ENCODE assay signal across 8 cellular contexts in genomic region chr17:1643293-1643998, GRCh38. TPM values are rescaled to one million over a fixed set of nuclear protein-coding genes. Genes with fewer than 3 reads are reported as not detected.
DNase-seq lines count a peak whose midpoint lies in the region; ATAC-seq and TF ChIP-seq lines count a peak whose summit lies in the region.

No MANE protein-coding gene starts in this region.

- no peaks in the 10 kb centered on the region for H3K79me2 ChIP-seq in PC-3 (ENCODE audit: low read length)

- H2AFZ ChIP-seq in PC-3 (ENCODE audit: low read length), result peak overlapping the region; percentile 38; the same call in 1 of the 2 replicates

- no peaks in the 10 kb centered on the region for H3K9me3 Mint-ChIP-seq in activated naive CD8-positive, alpha-beta T cell treated with anti-CD3 and anti-CD28 coated beads, Interleukin-2, amount 50 U/mL, for 24 hours

- H3K36me3 ChIP-seq in PC-3 (ENCODE audit: low read depth, low read length) (no peaks in the 10 kb centered on the region), iPS DF 6.9 (ENCODE audit: control insufficient read depth, insufficient read depth, low read length) (no peaks in the 10 kb centered on the region; the same call in 1 of the 2 replicates), MG63 (no peaks in the 10 kb centered on the region)

- H3K27ac ChIP-seq in PC-3 (ENCODE audit: low read length), result no peak overlapping the region
- no peak overlapping the region for H3K27ac ChIP-seq in iPS DF 6.9 (ENCODE audit: low read length)

- H3K36me3 Mint-ChIP-seq in activated naive CD8-positive, alpha-beta T cell treated with anti-CD3 and anti-CD28 coated beads, Interleukin-2, amount 50 U/mL, for 24 hours (ENCODE audit: low read depth), result no peaks in the 10 kb centered on the region

- H3K4me1 ChIP-seq in PC-3 (ENCODE audit: insufficient read depth, low read length), result peaks cover 16% of the 10 kb centered on the region
- peaks cover 18% of the 10 kb centered on the region for H3K4me1 ChIP-seq in iPS DF 6.9 (ENCODE audit: control insufficient read depth, insufficient read depth, low read length)

- H3K4me3 ChIP-seq in PC-3 (ENCODE audit: low read length), result peak overlapping the region; percentile 66
- peak overlapping the region; percentile 58; the same call in 1 of the 2 replicates for H3K4me3 ChIP-seq in iPS DF 6.9 (ENCODE audit: low read length)
- no peak overlapping the region for H3K4me3 ChIP-seq in MG63

- no peak overlapping the region for H3K4me3 Mint-ChIP-seq in activated naive CD8-positive, alpha-beta T cell treated with anti-CD3 and anti-CD28 coated beads, Interleukin-2, amount 50 U/mL, for 24 hours

- H3K27me3 ChIP-seq in PC-3 (ENCODE audit: low read length), result no peaks in the 10 kb centered on the region
- H3K27me3 ChIP-seq in iPS DF 6.9 (ENCODE audit: control insufficient read depth, insufficient read depth, low read length), result no peaks in the 10 kb centered on the region
- no peaks in the 10 kb centered on the region for H3K27me3 ChIP-seq in MG63

- no peaks in the 10 kb centered on the region for H3K9me2 ChIP-seq in PC-3 (replicated peaks; ENCODE audit: low read length)

- WGBS in iPS DF 6.9 (ENCODE audit: insufficient coverage, insufficient read length), result no CpG with 5 or more reads among the region's 90 CpGs

- CTCF ChIA-PET in PC-3 (lab: Charles Lee), result interaction anchor here (0.6 kb wide), 1 partner anchor 647 kb away, joined by 6 read pairs; the partner anchor contains the start of gene TIMM22

- H3F3A ChIP-seq in PC-3 (ENCODE audit: low read length, unreplicated experiment), result no peaks in the 10 kb centered on the region

- intact Hi-C loops in PC-3 (cut with micrococcal nuclease), result no loop called here

- BruUV-seq in PC-3 (replicated peaks; lab: Mats Ljungman, UMichigan), result no TSS peak

- H3K4me1 Mint-ChIP-seq in activated naive CD8-positive, alpha-beta T cell treated with anti-CD3 and anti-CD28 coated beads, Interleukin-2, amount 50 U/mL, for 24 hours, result peaks cover 31% of the 10 kb centered on the region

- H3K27me3 Mint-ChIP-seq in activated naive CD8-positive, alpha-beta T cell treated with anti-CD3 and anti-CD28 coated beads, Interleukin-2, amount 50 U/mL, for 24 hours, result no peaks in the 10 kb centered on the region

- ATAC-seq in PC-3 (peak; percentile 49), GM18870 (IDR thresholded peaks at IDR 0.05; ENCODE audit: unreplicated experiment) (no peak)
- ATAC-seq in activated naive CD8-positive, alpha-beta T cell treated with anti-CD3 and anti-CD28 coated beads, Interleukin-2, amount 50 U/mL, for 24 hours, result no peak

- POLR2A ChIA-PET in PC-3 (lab: Charles Lee; ENCODE audit: unreplicated experiment), result no interaction called here

- peak overlapping the region; percentile 82 for H3K4me2 ChIP-seq in PC-3 (ENCODE audit: low read length)

- H3K9me3 ChIP-seq in PC-3 (ENCODE audit: low read length) (no peaks in the 10 kb centered on the region), iPS DF 6.9 (ENCODE audit: control insufficient read depth, insufficient read depth, low read length) (no peaks in the 10 kb centered on the region), MG63 (no peaks in the 10 kb centered on the region)

- H3K9ac ChIP-seq in PC-3 (ENCODE audit: low read length), result no peak overlapping the region

- DNase-seq in NCI-H510A (lab: John Stamatoyannopoulos, UW), result peak; percentile 65
- DNase-seq in NCI-H510A treated with DMSO at 0.1 percent for 48 hours (lab: John Stamatoyannopoulos, UW), result no peak
- peak; percentile 68 for DNase-seq in PC-3
- peak; percentile 46 for DNase-seq in activated naive CD8-positive, alpha-beta T cell treated with anti-CD3 and anti-CD28 coated beads, Interleukin-2, amount 50 U/mL, for 24 hours
- DNase-seq in iPS DF 6.9 (ENCODE audit: low read depth, low spot score), result no peak
- peak; percentile 55 for DNase-seq in stimulated activated CD4-positive, alpha-beta T cell treated with anti-CD3 and anti-CD28 coated beads, Interleukin-15, amount 100 ng/mL, for 24 hours
- DNase-seq in MG63, result no peak

- no peaks in the 10 kb centered on the region for H4K20me1 ChIP-seq in PC-3 (ENCODE audit: low read length)

- peak; percentile 31; the same call in 1 of the 2 replicates for TF ChIP-seq CTCF in PC-3 (conservative IDR thresholded peaks at IDR 0.05; ENCODE audit: low read depth, low read length)

- no peak overlapping the region for H3K27ac Mint-ChIP-seq in activated naive CD8-positive, alpha-beta T cell treated with anti-CD3 and anti-CD28 coated beads, Interleukin-2, amount 50 U/mL, for 24 hours

RNA-seq across cellular contexts. Expression of gene SCARF1, which starts 2.1 kb away (rescaled TPM):
- total RNA-seq in PC-3 (2014; rRNA removed), result 0.73 and 0.81 TPM in 2 replicates
- not detected in 2 replicates for total RNA-seq in MG63 (2014; rRNA removed; shearing (Covaris generic); ENCODE audit: low replicate concordance)

RNA-seq across cellular contexts. Expression of gene RILP, which starts 6.2 kb away (rescaled TPM):
- total RNA-seq in PC-3 (2014; rRNA removed), result 27.6 and 27.8 TPM in 2 replicates
- 4.6 TPM in 1 of 2 replicates, not detected in the other for total RNA-seq in MG63 (2014; rRNA removed; shearing (Covaris generic); ENCODE audit: low replicate concordance)

RNA-seq across cellular contexts. Expression of gene SLC43A2, which starts 14.8 kb away (rescaled TPM):
- 6.2 and 17.1 TPM in 2 replicates for total RNA-seq in PC-3 (2014; rRNA removed)
- 3.9 and 8.3 TPM in 2 replicates for total RNA-seq in MG63 (2014; rRNA removed; shearing (Covaris generic); ENCODE audit: low replicate concordance)

RNA-seq across cellular contexts. Expression of gene PRPF8, which starts 41.2 kb away (rescaled TPM):
- total RNA-seq in PC-3 (2014; rRNA removed), result 103 and 126 TPM in 2 replicates
- 80.5 and 100 TPM in 2 replicates for total RNA-seq in MG63 (2014; rRNA removed; shearing (Covaris generic); ENCODE audit: low replicate concordance)

Comparison
In these comparisons a context has a peak if more than half of its experiments do, and no peak if none do; other contexts are left out.
1. DNase-seq: peak in NCI-H510A (single experiment), PC-3 (single experiment), activated naive CD8-positive, alpha-beta T cell treated with anti-CD3 and anti-CD28 coated beads, Interleukin-2, amount 50 U/mL, for 24 hours (single experiment) and stimulated activated CD4-positive, alpha-beta T cell treated with anti-CD3 and anti-CD28 coated beads, Interleukin-15, amount 100 ng/mL, for 24 hours (single experiment); none in NCI-H510A treated with DMSO at 0.1 percent for 48 hours (single experiment), iPS DF 6.9 (single experiment) and MG63 (single experiment).